ENCODE assay signal across 1 cellular context in the genomic region with DNA sequence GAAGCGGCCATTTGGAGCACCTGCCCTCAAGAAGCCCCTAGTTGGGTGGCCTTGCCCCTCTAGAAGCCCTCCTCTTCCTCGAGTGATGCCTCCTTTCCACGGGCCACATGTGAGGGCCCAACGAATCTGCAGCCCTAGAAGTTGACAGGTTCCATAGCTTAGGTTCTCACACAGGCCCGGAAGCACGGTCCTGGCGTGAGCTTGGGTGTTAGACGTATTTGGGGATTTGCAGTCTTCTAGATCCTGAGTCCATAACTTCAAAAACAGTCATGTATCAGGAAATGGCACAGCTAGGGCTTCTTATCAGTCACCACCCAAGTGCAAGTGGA.
A peak's percentile ranks its signal among the peaks of the same experiment; 100 is the strongest.
TF ChIP-seq lines count a peak whose summit lies in the region.

No MANE protein-coding gene starts in this region.

TF ChIP-seq in GM12878, 131 proteins besides CTCF, POLR2A, EP300 and RAD21 (continued from another document):
- TF ChIP-seq, protein P1, sequence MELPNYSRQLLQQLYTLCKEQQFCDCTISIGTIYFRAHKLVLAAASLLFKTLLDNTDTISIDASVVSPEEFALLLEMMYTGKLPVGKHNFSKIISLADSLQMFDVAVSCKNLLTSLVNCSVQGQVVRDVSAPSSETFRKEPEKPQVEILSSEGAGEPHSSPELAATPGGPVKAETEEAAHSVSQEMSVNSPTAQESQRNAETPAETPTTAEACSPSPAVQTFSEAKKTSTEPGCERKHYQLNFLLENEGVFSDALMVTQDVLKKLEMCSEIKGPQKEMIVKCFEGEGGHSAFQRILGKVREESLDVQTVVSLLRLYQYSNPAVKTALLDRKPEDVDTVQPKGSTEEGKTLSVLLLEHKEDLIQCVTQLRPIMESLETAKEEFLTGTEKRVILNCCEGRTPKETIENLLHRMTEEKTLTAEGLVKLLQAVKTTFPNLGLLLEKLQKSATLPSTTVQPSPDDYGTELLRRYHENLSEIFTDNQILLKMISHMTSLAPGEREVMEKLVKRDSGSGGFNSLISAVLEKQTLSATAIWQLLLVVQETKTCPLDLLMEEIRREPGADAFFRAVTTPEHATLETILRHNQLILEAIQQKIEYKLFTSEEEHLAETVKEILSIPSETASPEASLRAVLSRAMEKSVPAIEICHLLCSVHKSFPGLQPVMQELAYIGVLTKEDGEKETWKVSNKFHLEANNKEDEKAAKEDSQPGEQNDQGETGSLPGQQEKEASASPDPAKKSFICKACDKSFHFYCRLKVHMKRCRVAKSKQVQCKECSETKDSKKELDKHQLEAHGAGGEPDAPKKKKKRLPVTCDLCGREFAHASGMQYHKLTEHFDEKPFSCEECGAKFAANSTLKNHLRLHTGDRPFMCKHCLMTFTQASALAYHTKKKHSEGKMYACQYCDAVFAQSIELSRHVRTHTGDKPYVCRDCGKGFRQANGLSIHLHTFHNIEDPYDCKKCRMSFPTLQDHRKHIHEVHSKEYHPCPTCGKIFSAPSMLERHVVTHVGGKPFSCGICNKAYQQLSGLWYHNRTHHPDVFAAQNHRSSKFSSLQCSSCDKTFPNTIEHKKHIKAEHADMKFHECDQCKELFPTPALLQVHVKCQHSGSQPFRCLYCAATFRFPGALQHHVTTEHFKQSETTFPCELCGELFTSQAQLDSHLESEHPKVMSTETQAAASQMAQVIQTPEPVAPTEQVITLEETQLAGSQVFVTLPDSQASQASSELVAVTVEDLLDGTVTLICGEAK (IDR thresholded peaks at IDR 0.05; ENCODE audit: borderline replicate concordance) = 0 out of 2 replicates have a peak, but pooled peaks have one; percentile 32
- TF ChIP-seq, protein P2, sequence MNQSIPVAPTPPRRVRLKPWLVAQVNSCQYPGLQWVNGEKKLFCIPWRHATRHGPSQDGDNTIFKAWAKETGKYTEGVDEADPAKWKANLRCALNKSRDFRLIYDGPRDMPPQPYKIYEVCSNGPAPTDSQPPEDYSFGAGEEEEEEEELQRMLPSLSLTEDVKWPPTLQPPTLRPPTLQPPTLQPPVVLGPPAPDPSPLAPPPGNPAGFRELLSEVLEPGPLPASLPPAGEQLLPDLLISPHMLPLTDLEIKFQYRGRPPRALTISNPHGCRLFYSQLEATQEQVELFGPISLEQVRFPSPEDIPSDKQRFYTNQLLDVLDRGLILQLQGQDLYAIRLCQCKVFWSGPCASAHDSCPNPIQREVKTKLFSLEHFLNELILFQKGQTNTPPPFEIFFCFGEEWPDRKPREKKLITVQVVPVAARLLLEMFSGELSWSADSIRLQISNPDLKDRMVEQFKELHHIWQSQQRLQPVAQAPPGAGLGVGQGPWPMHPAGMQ (IDR thresholded peaks at IDR 0.05; ENCODE audit: borderline replicate concordance) = no peak
- TF ChIP-seq POLR2AphosphoS5 (IDR thresholded peaks at IDR 0.05; ENCODE audit: low read length) = no peak
